In the genomic region with DNA sequence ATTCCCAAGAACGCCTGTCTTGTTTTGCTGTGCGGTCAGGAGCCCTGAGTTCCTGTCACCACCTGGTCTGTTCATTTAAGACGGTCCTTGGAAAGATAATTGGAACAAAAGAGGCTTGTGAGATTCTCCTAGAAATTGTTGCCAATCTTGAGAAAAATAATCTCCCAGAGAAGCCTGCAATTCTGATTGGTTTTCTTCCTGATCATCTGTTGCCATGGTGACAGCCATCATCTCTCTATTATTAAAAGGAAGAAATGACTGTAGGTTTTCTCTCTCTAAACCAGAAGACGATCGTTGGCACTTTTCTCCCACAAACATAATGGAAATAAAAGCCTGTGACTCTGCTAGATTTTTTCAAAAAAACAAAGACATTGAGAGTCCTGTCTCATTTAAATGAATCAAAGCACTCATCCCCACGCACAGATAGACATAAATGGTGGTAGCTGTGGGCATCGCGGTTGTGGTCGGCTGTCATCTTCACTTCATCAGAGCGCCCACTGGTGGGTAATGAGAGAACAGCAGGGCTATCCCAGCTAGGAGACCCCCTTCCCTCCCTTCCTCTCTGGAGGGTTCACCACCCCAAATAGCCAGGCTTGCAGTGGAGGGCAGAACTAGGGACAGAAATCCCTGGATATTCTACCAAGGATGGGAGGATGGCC, we compare ENCODE assay signal across 9 cellular contexts. TPM values are rescaled to one million over a fixed set of nuclear protein-coding genes. Genes with fewer than 3 reads are reported as not detected.
A peak's percentile ranks its signal among the peaks of the same experiment; 100 is the strongest.
DNase-seq lines count a peak whose midpoint lies in the region; ATAC-seq and TF ChIP-seq lines count a peak whose summit lies in the region.
"Had no signal": no experiment of that assay in that cellular context is flagged by ENCODE, and none has a peak within 500 bp of the region (broad histone marks: within the 10 kb centered on the region; RNA-seq: fewer than 3 reads in every experiment).

No MANE protein-coding gene starts in this region.

- TF ChIP-seq CTCF in WTC11 (IDR thresholded peaks at IDR 0.05) (no peak), breast epithelium (IDR thresholded peaks at IDR 0.05) (no peak)

- H3K27me3 ChIP-seq in breast epithelium, result no peaks in the 10 kb centered on the region

- no peak for ATAC-seq in activated CD4-positive, alpha-beta T cell treated with anti-CD3 and anti-CD28 coated beads for 36 hours
- ATAC-seq in WTC11 (0 out of 2 replicates have a peak, but pooled peaks have one; percentile 36), GM21515 (IDR thresholded peaks at IDR 0.05; ENCODE audit: unreplicated experiment) (no peak)
- peak; percentile 66 for ATAC-seq in stimulated activated naive CD8-positive, alpha-beta T cell treated with anti-CD3 and anti-CD28 coated beads, Interleukin-15, amount 100 ng/mL, for 72 hours

- no peaks in the 10 kb centered on the region for H3K4me1 ChIP-seq in breast epithelium

- intact Hi-C loops in activated CD4-positive, alpha-beta T cell treated with anti-CD3 and anti-CD28 coated beads for 36 hours (cut with DNase I, micrococcal nuclease), result no loop called here
- intact Hi-C loops in activated CD4-positive, alpha-beta T cell treated with anti-CD3 and anti-CD28 coated beads, Interleukin-2, amount 10 ng/mL, durations not matched to agents 24 days and 14 days (cut with micrococcal nuclease), result no loop called here
- intact Hi-C loops in breast epithelium (cut with DNase I; ENCODE audit: low total_unique reads), result no loop called here

- DNase-seq in activated CD4-positive, alpha-beta T cell treated with anti-CD3 and anti-CD28 coated beads for 36 hours, result peak; percentile 26
- DNase-seq in activated CD4-positive, alpha-beta T cell treated with anti-CD3 and anti-CD28 coated beads, Interleukin-2, amount 10 ng/mL, durations not matched to agents 24 days and 14 days, result no peak
- DNase-seq in WTC11 (ENCODE audit: low spot score) (no peak), globus pallidus (ENCODE audit: low spot score) (peak; percentile 24), DMS79 (lab: John Stamatoyannopoulos, UW) (no peak), breast epithelium (ENCODE audit: low spot score in 2 of 2) (no peak)
- DNase-seq in stimulated activated naive CD8-positive, alpha-beta T cell treated with anti-CD3 and anti-CD28 coated beads, Interleukin-15, amount 100 ng/mL, for 72 hours, result peak; percentile 44 to 62

- POLR2A ChIA-PET in activated CD4-positive, alpha-beta T cell treated with anti-CD3 and anti-CD28 coated beads for 36 hours (lab: Charles Lee), result no interaction called here
- POLR2A ChIA-PET in WTC11 (lab: Charles Lee), result no interaction called here

- no peak overlapping the region for H3K27ac ChIP-seq in breast epithelium

- no peak overlapping the region for H3K27ac Mint-ChIP-seq in activated CD4-positive, alpha-beta T cell treated with anti-CD3 and anti-CD28 coated beads for 36 hours
- no peak overlapping the region for H3K27ac Mint-ChIP-seq in activated CD4-positive, alpha-beta T cell treated with anti-CD3 and anti-CD28 coated beads, Interleukin-2, amount 10 ng/mL, durations not matched to agents 24 days and 14 days
- H3K27ac Mint-ChIP-seq in WTC11, result no peak overlapping the region
- H3K27ac Mint-ChIP-seq in stimulated activated naive CD8-positive, alpha-beta T cell treated with anti-CD3 and anti-CD28 coated beads, Interleukin-15, amount 100 ng/mL, for 72 hours, result peak overlapping the region in 1 of 2 donors; percentile 83

- H3K36me3 ChIP-seq in breast epithelium, result no peaks in the 10 kb centered on the region

- H3K27me3 Mint-ChIP-seq in activated CD4-positive, alpha-beta T cell treated with anti-CD3 and anti-CD28 coated beads for 36 hours, result no peaks in the 10 kb centered on the region
- peaks cover 18% of the 10 kb centered on the region for H3K27me3 Mint-ChIP-seq in activated CD4-positive, alpha-beta T cell treated with anti-CD3 and anti-CD28 coated beads, Interleukin-2, amount 10 ng/mL, durations not matched to agents 24 days and 14 days
- H3K27me3 Mint-ChIP-seq in WTC11 (ENCODE audit: low read depth), result peaks cover 2% of the 10 kb centered on the region
- H3K27me3 Mint-ChIP-seq in stimulated activated naive CD8-positive, alpha-beta T cell treated with anti-CD3 and anti-CD28 coated beads, Interleukin-15, amount 100 ng/mL, for 72 hours, result no peaks in the 10 kb centered on the region

- no peak overlapping the region for H3K4me3 Mint-ChIP-seq in activated CD4-positive, alpha-beta T cell treated with anti-CD3 and anti-CD28 coated beads for 36 hours
- no peak overlapping the region for H3K4me3 Mint-ChIP-seq in activated CD4-positive, alpha-beta T cell treated with anti-CD3 and anti-CD28 coated beads, Interleukin-2, amount 10 ng/mL, durations not matched to agents 24 days and 14 days
- no peak overlapping the region for H3K4me3 Mint-ChIP-seq in WTC11
- H3K4me3 Mint-ChIP-seq in stimulated activated naive CD8-positive, alpha-beta T cell treated with anti-CD3 and anti-CD28 coated beads, Interleukin-15, amount 100 ng/mL, for 72 hours, result peak overlapping the region; percentile 15 to 45

- CTCF ChIA-PET in activated CD4-positive, alpha-beta T cell treated with anti-CD3 and anti-CD28 coated beads for 36 hours (lab: Charles Lee), result interaction anchor here (0.5 to 0.8 kb wide), 2 partner anchors 41 to 903 kb away, joined by 3 read pairs; no protein-coding TSS in a partner anchor
- CTCF ChIA-PET in WTC11 (lab: Charles Lee), result interaction anchor here (0.6 to 1.6 kb wide), 6 partner anchors 8 to 174 kb away, joined by 3 to 6 read pairs (median 4); no protein-coding TSS in a partner anchor

- H3K9me3 ChIP-seq in breast epithelium, result no peaks in the 10 kb centered on the region

- H3K9me3 Mint-ChIP-seq in activated CD4-positive, alpha-beta T cell treated with anti-CD3 and anti-CD28 coated beads for 36 hours (ENCODE audit: low read depth), result no peaks in the 10 kb centered on the region
- H3K9me3 Mint-ChIP-seq in activated CD4-positive, alpha-beta T cell treated with anti-CD3 and anti-CD28 coated beads, Interleukin-2, amount 10 ng/mL, durations not matched to agents 24 days and 14 days, result no peaks in the 10 kb centered on the region
- H3K9me3 Mint-ChIP-seq in WTC11, result no peaks in the 10 kb centered on the region
- H3K9me3 Mint-ChIP-seq in stimulated activated naive CD8-positive, alpha-beta T cell treated with anti-CD3 and anti-CD28 coated beads, Interleukin-15, amount 100 ng/mL, for 72 hours, result no peaks in the 10 kb centered on the region

- no peak for TF ChIP-seq POLR2A in breast epithelium (IDR thresholded peaks at IDR 0.05)

- no peak overlapping the region for H3K4me3 ChIP-seq in breast epithelium

- no peaks in the 10 kb centered on the region for H3K36me3 Mint-ChIP-seq in activated CD4-positive, alpha-beta T cell treated with anti-CD3 and anti-CD28 coated beads for 36 hours (ENCODE audit: low read depth)
- no peaks in the 10 kb centered on the region for H3K36me3 Mint-ChIP-seq in activated CD4-positive, alpha-beta T cell treated with anti-CD3 and anti-CD28 coated beads, Interleukin-2, amount 10 ng/mL, durations not matched to agents 24 days and 14 days (ENCODE audit: low read depth)
- no peaks in the 10 kb centered on the region for H3K36me3 Mint-ChIP-seq in WTC11

- peaks cover 19% of the 10 kb centered on the region for H3K4me1 Mint-ChIP-seq in activated CD4-positive, alpha-beta T cell treated with anti-CD3 and anti-CD28 coated beads for 36 hours
- H3K4me1 Mint-ChIP-seq in activated CD4-positive, alpha-beta T cell treated with anti-CD3 and anti-CD28 coated beads, Interleukin-2, amount 10 ng/mL, durations not matched to agents 24 days and 14 days, result peaks cover 9% of the 10 kb centered on the region
- H3K4me1 Mint-ChIP-seq in WTC11, result peaks cover 3% of the 10 kb centered on the region; the same call in 1 of the 2 replicates
- peaks cover 34% of the 10 kb centered on the region for H3K4me1 Mint-ChIP-seq in stimulated activated naive CD8-positive, alpha-beta T cell treated with anti-CD3 and anti-CD28 coated beads, Interleukin-15, amount 100 ng/mL, for 72 hours

TF ChIP-seq in WTC11, 78 proteins besides CTCF, POLR2A, EP300 and RAD21 (continues in another document):
- TF ChIP-seq, protein P1, sequence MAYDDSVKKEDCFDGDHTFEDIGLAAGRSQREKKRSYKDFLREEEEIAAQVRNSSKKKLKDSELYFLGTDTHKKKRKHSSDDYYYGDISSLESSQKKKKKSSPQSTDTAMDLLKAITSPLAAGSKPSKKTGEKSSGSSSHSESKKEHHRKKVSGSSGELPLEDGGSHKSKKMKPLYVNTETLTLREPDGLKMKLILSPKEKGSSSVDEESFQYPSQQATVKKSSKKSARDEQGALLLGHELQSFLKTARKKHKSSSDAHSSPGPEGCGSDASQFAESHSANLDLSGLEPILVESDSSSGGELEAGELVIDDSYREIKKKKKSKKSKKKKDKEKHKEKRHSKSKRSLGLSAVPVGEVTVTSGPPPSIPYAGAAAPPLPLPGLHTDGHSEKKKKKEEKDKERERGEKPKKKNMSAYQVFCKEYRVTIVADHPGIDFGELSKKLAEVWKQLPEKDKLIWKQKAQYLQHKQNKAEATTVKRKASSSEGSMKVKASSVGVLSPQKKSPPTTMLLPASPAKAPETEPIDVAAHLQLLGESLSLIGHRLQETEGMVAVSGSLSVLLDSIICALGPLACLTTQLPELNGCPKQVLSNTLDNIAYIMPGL (CRISPR knock-in tag; IDR thresholded peaks at IDR 0.05), result no peak
- TF ChIP-seq, protein P2, sequence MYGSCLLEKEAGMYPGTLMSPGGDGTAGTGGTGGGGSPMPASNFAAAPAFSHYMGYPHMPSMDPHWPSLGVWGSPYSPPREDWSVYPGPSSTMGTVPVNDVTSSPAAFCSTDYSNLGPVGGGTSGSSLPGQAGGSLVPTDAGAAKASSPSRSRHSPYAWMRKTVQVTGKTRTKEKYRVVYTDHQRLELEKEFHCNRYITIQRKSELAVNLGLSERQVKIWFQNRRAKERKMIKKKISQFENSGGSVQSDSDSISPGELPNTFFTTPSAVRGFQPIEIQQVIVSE (CRISPR knock-in tag; IDR thresholded peaks at IDR 0.05; ENCODE audit: borderline replicate concordance), result no peak
- no peak for TF ChIP-seq NR3C1 (CRISPR knock-in tag; conservative IDR thresholded peaks at IDR 0.05; ENCODE audit: low read depth)
- TF ChIP-seq NFYB (CRISPR knock-in tag; conservative IDR thresholded peaks at IDR 0.05; ENCODE audit: low read depth), result no peak

RNA-seq across cellular contexts. Expression of a gene that starts 21.7 kb away (rescaled TPM):
- total RNA-seq in activated CD4-positive, alpha-beta T cell treated with anti-CD3 and anti-CD28 coated beads for 36 hours, result 100 to 1,000 TPM; 493 to 631 TPM
- total RNA-seq in activated CD4-positive, alpha-beta T cell treated with anti-CD3 and anti-CD28 coated beads, Interleukin-2, amount 10 ng/mL, durations not matched to agents 24 days and 14 days, result 477 and 479 TPM in 2 replicates
- 306 to 350 TPM (median 346 TPM) in 3 replicates for total RNA-seq in WTC11 (2021)
- 100 to 1,000 TPM in 1 of 3 donors, 10 to 100 TPM in 2; 85.9 to 129 (median 86.6) TPM for total RNA-seq in breast epithelium

RNA-seq across cellular contexts. Expression of a gene that starts 45.5 kb away (rescaled TPM):
- total RNA-seq in activated CD4-positive, alpha-beta T cell treated with anti-CD3 and anti-CD28 coated beads for 36 hours, result 10 to 100 TPM; 40.1 to 41.0 TPM
- total RNA-seq in activated CD4-positive, alpha-beta T cell treated with anti-CD3 and anti-CD28 coated beads, Interleukin-2, amount 10 ng/mL, durations not matched to agents 24 days and 14 days, result 194 TPM in 2 replicates
- total RNA-seq in WTC11 (2021) (0.24 TPM in 1 of 3 replicates, not detected in the others), breast epithelium (1 to 10 TPM in 2 of 3 donors, under 1 TPM in 1; 0.29 to 6.9 (median 1.3) TPM)
- total RNA-seq: NCI-H460 had no signal

RNA-seq across cellular contexts. Expression of a gene that starts 56.6 kb away (rescaled TPM):
- total RNA-seq in activated CD4-positive, alpha-beta T cell treated with anti-CD3 and anti-CD28 coated beads for 36 hours, result 10 to 100 TPM; 13.8 to 17.4 TPM
- 13.3 and 14.1 TPM in 2 replicates for total RNA-seq in activated CD4-positive, alpha-beta T cell treated with anti-CD3 and anti-CD28 coated beads, Interleukin-2, amount 10 ng/mL, durations not matched to agents 24 days and 14 days
- total RNA-seq in WTC11 (2021), result not detected in 3 replicates
- not detected for total RNA-seq in breast epithelium
- total RNA-seq: NCI-H460 had no signal

Comparison
In these comparisons a context has a peak if more than half of its experiments do, and no peak if none do; other contexts are left out.
1. DNase-seq: peak in activated CD4-positive, alpha-beta T cell treated with anti-CD3 and anti-CD28 coated beads for 36 hours (single experiment), globus pallidus (single experiment) and stimulated activated naive CD8-positive, alpha-beta T cell treated with anti-CD3 and anti-CD28 coated beads, Interleukin-15, amount 100 ng/mL, for 72 hours (2 of 2); none in activated CD4-positive, alpha-beta T cell treated with anti-CD3 and anti-CD28 coated beads, Interleukin-2, amount 10 ng/mL, durations not matched to agents 24 days and 14 days (single experiment), WTC11 (single experiment), DMS79 (single experiment) and breast epithelium (0 of 2).
2. ATAC-seq: peak in WTC11 (single experiment) and stimulated activated naive CD8-positive, alpha-beta T cell treated with anti-CD3 and anti-CD28 coated beads, Interleukin-15, amount 100 ng/mL, for 72 hours (single experiment); none in activated CD4-positive, alpha-beta T cell treated with anti-CD3 and anti-CD28 coated beads for 36 hours (single experiment) and GM21515 (single experiment).
3. H3K4me3 Mint-ChIP-seq: peak in stimulated activated naive CD8-positive, alpha-beta T cell treated with anti-CD3 and anti-CD28 coated beads, Interleukin-15, amount 100 ng/mL, for 72 hours (2 of 2); none in activated CD4-positive, alpha-beta T cell treated with anti-CD3 and anti-CD28 coated beads for 36 hours (single experiment), activated CD4-positive, alpha-beta T cell treated with anti-CD3 and anti-CD28 coated beads, Interleukin-2, amount 10 ng/mL, durations not matched to agents 24 days and 14 days (single experiment) and WTC11 (single experiment).
4. RNA of a gene that starts 45.5 kb away (total RNA-seq): 194 TPM in activated CD4-positive, alpha-beta T cell treated with anti-CD3 and anti-CD28 coated beads, Interleukin-2, amount 10 ng/mL, durations not matched to agents 24 days and 14 days and 40.1 to 41.0 TPM in activated CD4-positive, alpha-beta T cell treated with anti-CD3 and anti-CD28 coated beads for 36 hours; 0.29 to 6.9 TPM in breast epithelium and 0.24 TPM in WTC11; every median in the first group is over 4 times any median in the second.